ENCODE assay signal across 27 cellular contexts in the genomic region with DNA sequence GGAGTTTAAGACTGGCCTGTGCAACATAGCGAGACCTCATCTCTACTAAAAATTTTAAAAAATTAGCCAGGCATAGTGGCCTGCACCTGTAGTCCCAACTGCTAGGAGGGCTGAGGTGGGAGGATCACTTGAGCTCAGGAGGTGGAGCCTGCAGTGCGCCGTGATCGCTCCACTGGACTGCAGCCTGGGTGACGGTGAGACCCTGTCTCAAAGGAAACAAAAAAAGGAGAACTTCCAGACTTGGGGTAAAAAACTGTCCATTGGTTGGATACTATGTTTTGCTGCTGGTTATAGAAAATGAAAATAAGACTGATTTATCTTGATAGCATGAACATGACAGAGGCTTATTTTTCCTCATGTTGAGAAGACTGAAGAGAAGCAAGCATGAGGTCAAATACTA.
A peak's percentile ranks its signal among the peaks of the same experiment; 100 is the strongest.
DNase-seq lines count a peak whose midpoint lies in the region; ATAC-seq, FAIRE-seq and TF ChIP-seq lines count a peak whose summit lies in the region.
"Had no signal": no experiment of that assay in that cellular context is flagged by ENCODE, and none has a peak within 500 bp of the region (broad histone marks: within the 10 kb centered on the region; RNA-seq: fewer than 3 reads in every experiment).

No MANE protein-coding gene starts in this region.

- H3K9me1 ChIP-seq in K562 (ENCODE audit: control insufficient read depth, insufficient read depth, low read length): no peaks in the 10 kb centered on the region

- H3K4me3 Mint-ChIP-seq in osteocyte (ENCODE audit: unreplicated experiment): no peak overlapping the region
- H3K4me3 Mint-ChIP-seq: activated naive CD8-positive, alpha-beta T cell treated with anti-CD3 and anti-CD28 coated beads, Interleukin-2, amount 10 ng/mL, durations not matched to agents 7 days and 5 days; stimulated activated naive CD8-positive, alpha-beta T cell treated with anti-CD3 and anti-CD28 coated beads, Interleukin-15, Interleukin-2, amounts not matched to agents 100 ng/mL and 50 ng/mL, for 24 hours; T-helper 2 cell treated with Interferon-gamma antibody and Interleukin-4, amounts not matched to agents 5 μg/mL and 100 μg/mL, for 36 hours had no signal

- POLR2A ChIA-PET in K562 (lab: Yijun Ruan, JAX): no interaction called here

- CTCF ChIA-PET in K562 (lab: Yijun Ruan, JAX; ENCODE audit: low intra/inter-chr PET ratio): no interaction called here

- no peak for DNase-seq in K562 (ENCODE audit: extremely low read depth in 1 of 4, low spot score in 3 of 4)
- DNase-seq in mucosa of descending colon: no peak
- DNase-seq in osteocyte (ENCODE audit: extremely low spot score, unreplicated experiment): no peak
- DNase-seq in body of pancreas: no peak
- DNase-seq in lower lobe of right lung: no peak
- DNase-seq: activated naive CD8-positive, alpha-beta T cell treated with anti-CD3 and anti-CD28 coated beads, Interleukin-2, amount 10 ng/mL, durations not matched to agents 7 days and 5 days; cerebellar nuclear complex; DND-41; erythroblast; foreskin melanocyte; hippocampal formation; islet precursor cell; naive thymus-derived CD8-positive, alpha-beta T cell; NCI-H1105 treated with DMSO at 0.1 percent for 48 hours; NCI-H2107; NCI-H524 treated with DMSO at 0.1 percent for 48 hours; RPMI8226; SK-N-SH; tibial artery had no signal

- TF ChIP-seq EP300 in K562 (IDR thresholded peaks at IDR 0.05; ENCODE audit: low read length): no peak

- no peaks in the 10 kb centered on the region for H3K9me3 Mint-ChIP-seq in osteocyte (ENCODE audit: unreplicated experiment)
- H3K9me3 Mint-ChIP-seq: activated naive CD8-positive, alpha-beta T cell treated with anti-CD3 and anti-CD28 coated beads, Interleukin-2, amount 10 ng/mL, durations not matched to agents 7 days and 5 days; activated T-helper 2 cell treated with anti-CD3 and anti-CD28 coated beads, Interferon-gamma antibody, Interleukin-2, Interleukin-4, amounts not matched to agents 10 μg/mL and 5 μg/mL and 100 μg/mL, durations not matched to agents 14 hours and 24 hours and 36 hours; naive thymus-derived CD8-positive, alpha-beta T cell; stimulated activated naive CD8-positive, alpha-beta T cell treated with anti-CD3 and anti-CD28 coated beads, Interleukin-15, Interleukin-2, amounts not matched to agents 100 ng/mL and 50 ng/mL, for 24 hours; T-helper 2 cell treated with Interferon-gamma antibody and Interleukin-4, amounts not matched to agents 5 μg/mL and 100 μg/mL, for 36 hours had no signal

- H3K36me3 Mint-ChIP-seq in osteocyte (ENCODE audit: unreplicated experiment): no peaks in the 10 kb centered on the region
- H3K36me3 Mint-ChIP-seq: activated naive CD8-positive, alpha-beta T cell treated with anti-CD3 and anti-CD28 coated beads, Interleukin-2, amount 10 ng/mL, durations not matched to agents 7 days and 5 days; naive thymus-derived CD8-positive, alpha-beta T cell had no signal

- FAIRE-seq in K562 (lab: Jason Lieb, UNC): no peak

- H3K27ac Mint-ChIP-seq in osteocyte (ENCODE audit: unreplicated experiment): no peak overlapping the region
- H3K27ac Mint-ChIP-seq: activated naive CD8-positive, alpha-beta T cell treated with anti-CD3 and anti-CD28 coated beads, Interleukin-2, amount 10 ng/mL, durations not matched to agents 7 days and 5 days; activated T-helper 2 cell treated with anti-CD3 and anti-CD28 coated beads, Interferon-gamma antibody, Interleukin-2, Interleukin-4, amounts not matched to agents 10 μg/mL and 5 μg/mL and 100 μg/mL, durations not matched to agents 14 hours and 24 hours and 36 hours had no signal

- H3K27me3 Mint-ChIP-seq in osteocyte (ENCODE audit: unreplicated experiment): peaks cover 44% of the 10 kb centered on the region
- H3K27me3 Mint-ChIP-seq: stimulated activated naive CD8-positive, alpha-beta T cell treated with anti-CD3 and anti-CD28 coated beads, Interleukin-15, Interleukin-2, amounts not matched to agents 100 ng/mL and 50 ng/mL, for 24 hours had no signal

- TF ChIP-seq POLR2A in K562 (conservative IDR thresholded peaks at IDR 0.05) (no peak), body of pancreas (IDR thresholded peaks at IDR 0.05) (no peak)

- H3K4me1 Mint-ChIP-seq in osteocyte (ENCODE audit: unreplicated experiment): no peaks in the 10 kb centered on the region

- H4K20me1 ChIP-seq in DOHH2 (ENCODE audit: control insufficient read depth, insufficient read depth, low read depth, low read length) (no peaks in the 10 kb centered on the region), K562 (replicated peaks; ENCODE audit: control insufficient read depth, insufficient read depth, low read length) (no peaks in the 10 kb centered on the region; the same call in none of the 2 replicates)

- intact Hi-C loops in K562 (cut with micrococcal nuclease) (no loop called here), mucosa of descending colon (cut with DNase I, micrococcal nuclease) (no loop called here), body of pancreas (cut with DNase I) (no loop called here), lower lobe of right lung (cut with DNase I) (no loop called here)

- H3K9me3 ChIP-seq in DOHH2 (ENCODE audit: control insufficient read depth, insufficient read depth, low read length) (no peaks in the 10 kb centered on the region), HUES6 (ENCODE audit: control insufficient read depth, insufficient read depth, low read depth, low read length) (peaks cover 2% of the 10 kb centered on the region; the same call in 1 of the 2 replicates), K562 (replicated peaks; ENCODE audit: control insufficient read depth, insufficient read depth, low read depth, low read length) (no peaks in the 10 kb centered on the region), mucosa of descending colon (no peaks in the 10 kb centered on the region), body of pancreas (no peaks in the 10 kb centered on the region), lower lobe of right lung (no peaks in the 10 kb centered on the region)
- H3K9me3 ChIP-seq: SK-N-SH, tibial artery had no signal

- no peak for TF ChIP-seq RAD21 in K562 (CRISPR knock-in tag; conservative IDR thresholded peaks at IDR 0.05 in 1 of 2, IDR thresholded peaks at IDR 0.05 in 1 of 2)

- in situ Hi-C loops in K562 (cut with MboI): no loop called here

- 2% methylated on average over 5 of the region's 5 CpGs for WGBS in K562 (ENCODE audit: insufficient coverage, low coverage, missing lambda C conversion rate)
- WGBS in body of pancreas, 2 donors: 86 to 91% methylated on average over 5 of the region's 5 CpGs

- H3K4me2 ChIP-seq in DOHH2 (ENCODE audit: low read length): peak overlapping the region; percentile 38
- H3K4me2 ChIP-seq in K562 (ENCODE audit: insufficient read depth, low read length): no peak overlapping the region
- H3K4me2 ChIP-seq: SK-N-SH, smooth muscle cell had no signal

- H3K79me2 ChIP-seq in DOHH2 (ENCODE audit: control insufficient read depth, low read length) (no peaks in the 10 kb centered on the region), K562 (ENCODE audit: control insufficient read depth, insufficient read depth, low read length) (no peaks in the 10 kb centered on the region)

- TF ChIP-seq CTCF in DOHH2 (IDR thresholded peaks at IDR 0.05; ENCODE audit: low read depth, low read length, poor library complexity, severe bottlenecking) (no peak), K562 (IDR thresholded peaks at IDR 0.05 in 2 of 3, conservative IDR thresholded peaks at IDR 0.05 in 1 of 3; ENCODE audit: insufficient read depth in 2 of 3, low read depth in 1 of 3, low read length in 3 of 3) (no peak), mucosa of descending colon (IDR thresholded peaks at IDR 0.05) (no peak), osteocyte (IDR thresholded peaks at IDR 0.05) (no peak), body of pancreas (IDR thresholded peaks at IDR 0.05) (no peak), lower lobe of right lung (IDR thresholded peaks at IDR 0.05) (no peak)

- ATAC-seq in K562 (peak; percentile 41; the same call in 1 of the 3 replicates), mucosa of descending colon (peak; percentile 55), body of pancreas (no peak), HG03139 (IDR thresholded peaks at IDR 0.05; ENCODE audit: unreplicated experiment) (no peak), lower lobe of right lung (no peak)

- H3K27ac ChIP-seq in DOHH2 (ENCODE audit: low read depth, low read length) (no peak overlapping the region), HUES6 (ENCODE audit: low read depth, low read length) (no peak overlapping the region; the same call in 1 of the 2 replicates), K562 (ENCODE audit: extremely low read depth, low read depth, low read length) (no peak overlapping the region), body of pancreas (no peak overlapping the region), lower lobe of right lung (no peak overlapping the region)
- H3K27ac ChIP-seq: tibial artery had no signal

- no peak overlapping the region for H2AFZ ChIP-seq in K562 (ENCODE audit: low read depth, low read length)

- H3K36me3 ChIP-seq in DOHH2 (ENCODE audit: control insufficient read depth, low read length) (no peaks in the 10 kb centered on the region), HUES6 (ENCODE audit: control insufficient read depth, insufficient read depth, low read length) (peaks cover 38% of the 10 kb centered on the region), K562 (ENCODE audit: control insufficient read depth, insufficient read depth, low read length) (no peaks in the 10 kb centered on the region), mucosa of descending colon (ENCODE audit: low read depth) (no peaks in the 10 kb centered on the region), body of pancreas (replicated peaks in 1 of 2; ENCODE audit: insufficient read depth in 1 of 2, low read depth in 2 of 2) (no peaks in the 10 kb centered on the region), lower lobe of right lung (no peaks in the 10 kb centered on the region)
- H3K36me3 ChIP-seq: tibial artery had no signal

- H3K9me2 ChIP-seq in DOHH2 (replicated peaks; ENCODE audit: control insufficient read depth, low read length): no peaks in the 10 kb centered on the region
- H3K9me2 ChIP-seq: SK-N-SH had no signal

- peak overlapping the region; percentile 16; the same call in 1 of the 2 replicates for H3K4me3 ChIP-seq in DOHH2 (ENCODE audit: low read length)
- no peak overlapping the region; the same call in 1 of the 2 replicates for H3K4me3 ChIP-seq in HUES6 (ENCODE audit: low read depth, low read length)
- H3K4me3 ChIP-seq in K562: no peak overlapping the region
- H3K4me3 ChIP-seq in mucosa of descending colon: no peak overlapping the region
- H3K4me3 ChIP-seq in body of pancreas: no peak overlapping the region
- no peak overlapping the region for H3K4me3 ChIP-seq in lower lobe of right lung
- H3K4me3 ChIP-seq: lung, smooth muscle cell, tibial artery had no signal

- peak overlapping the region; percentile 64 for H3K9ac ChIP-seq in HUES6 (ENCODE audit: low read length)
- H3K9ac ChIP-seq in K562 (ENCODE audit: insufficient read depth in 1 of 2, low read depth in 2 of 2, low read length in 2 of 2): no peak overlapping the region
- H3K9ac ChIP-seq: SK-N-SH had no signal

- no peaks in the 10 kb centered on the region for H3F3A ChIP-seq in DOHH2 (ENCODE audit: control insufficient read depth, insufficient read depth)

- H3K27me3 ChIP-seq in DOHH2 (ENCODE audit: control insufficient read depth, low read length) (no peaks in the 10 kb centered on the region; the same call in 1 of the 2 replicates), HUES6 (ENCODE audit: control insufficient read depth, insufficient read depth, low read length) (no peaks in the 10 kb centered on the region), K562 (ENCODE audit: control insufficient read depth in 2 of 2, insufficient read depth in 2 of 2, low read length in 2 of 2) (peaks cover 37 to 38% of the 10 kb centered on the region in 2 experiments), body of pancreas (peaks cover 0 to under 1% of the 10 kb centered on the region in 2 donors), lower lobe of right lung (ENCODE audit: low read depth) (no peaks in the 10 kb centered on the region)

- no TSS peak for BruUV-seq in K562 (replicated peaks; lab: Mats Ljungman, UMichigan)

- peaks cover 14% of the 10 kb centered on the region for H3K4me1 ChIP-seq in DOHH2 (ENCODE audit: control insufficient read depth, low read length)
- H3K4me1 ChIP-seq in HUES6 (ENCODE audit: control insufficient read depth, insufficient read depth, low read length): peaks cover 46% of the 10 kb centered on the region
- no peaks in the 10 kb centered on the region; a peak in 2 of 5 replicates for H3K4me1 ChIP-seq in K562 (replicated peaks in 1 of 2; ENCODE audit: control insufficient read depth in 2 of 2, insufficient read depth in 2 of 2, low read length in 2 of 2)
- no peaks in the 10 kb centered on the region for H3K4me1 ChIP-seq in mucosa of descending colon (ENCODE audit: low read depth)
- H3K4me1 ChIP-seq in body of pancreas: no peaks in the 10 kb centered on the region
- H3K4me1 ChIP-seq in lower lobe of right lung: no peaks in the 10 kb centered on the region
- H3K4me1 ChIP-seq: tibial artery had no signal

Comparison
In these comparisons a context has a peak if more than half of its experiments do, and no peak if none do; other contexts are left out.
1. ATAC-seq: peak in K562 (single experiment) and mucosa of descending colon (single experiment); none in body of pancreas (single experiment), HG03139 (single experiment) and lower lobe of right lung (0 of 2).